Comparison of ENCODE assay signal across 28 cellular contexts in the genomic region with DNA sequence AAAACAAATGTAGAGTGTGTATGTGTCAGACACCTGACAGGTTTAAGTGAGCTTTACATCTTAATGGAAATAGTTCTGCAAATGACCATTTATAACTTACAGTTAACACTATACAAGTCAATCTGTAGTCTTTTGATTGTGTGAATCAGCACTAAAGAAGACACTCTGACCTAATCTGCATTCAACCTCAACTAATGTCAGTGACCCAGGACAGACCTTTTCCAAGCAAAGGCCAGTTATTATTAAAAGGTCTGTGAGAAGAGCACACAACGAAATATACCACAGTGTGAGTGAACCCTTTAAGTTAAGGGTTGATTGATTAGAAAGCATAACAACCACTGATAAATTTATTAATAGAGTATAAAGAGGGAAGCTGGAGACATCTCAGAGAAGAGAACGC.
"Had no signal": no experiment of that assay in that cellular context is flagged by ENCODE, and none has a peak within 500 bp of the region (broad histone marks: within the 10 kb centered on the region; RNA-seq: fewer than 3 reads in every experiment).

No MANE protein-coding gene starts in this region.

- H3K4me1 ChIP-seq: neural progenitor cell, parathyroid adenoma, psoas muscle, spleen, stomach, thyroid gland, tibial nerve, upper lobe of left lung, vagina had no signal

- H3K79me2 ChIP-seq: parathyroid adenoma had no signal

- H3K27ac ChIP-seq: neural progenitor cell, ovary, parathyroid adenoma, psoas muscle, skin epidermis, spleen, stomach, thoracic aorta, thyroid gland, tibial nerve, upper lobe of left lung, vagina had no signal

- H3K36me3 ChIP-seq: neural progenitor cell, ovary, spleen, stomach, thoracic aorta, thyroid gland, tibial nerve, upper lobe of left lung, vagina had no signal

- H2AFZ ChIP-seq: neural progenitor cell, parathyroid adenoma had no signal

- H3K4me2 ChIP-seq: neural progenitor cell, smooth muscle cell had no signal

- H3K4me3 ChIP-seq: neural progenitor cell, ovary, psoas muscle, skin epidermis, smooth muscle cell, spleen, stomach, thoracic aorta, thyroid gland, tibial nerve, upper lobe of left lung, vagina had no signal

- H3K9ac ChIP-seq: neural progenitor cell, parathyroid adenoma had no signal

- ATAC-seq: naive thymus-derived CD4-positive, alpha-beta T cell; natural killer cell; psoas muscle; right cardiac atrium; sciatic nerve; stimulated activated naive B cell treated with anti-CD40 and anti-IgM and Interleukin-4, amounts not matched to agents 10 μg/mL and 1 μg/mL and 100 μg/mL, for 72 hours had no signal

- H3K9me3 ChIP-seq: ovary, psoas muscle, spleen, stomach, thoracic aorta, thyroid gland, tibial nerve, upper lobe of left lung, vagina had no signal

- DNase-seq: naive thymus-derived CD4-positive, alpha-beta T cell; natural killer cell; occipital lobe; ovary; posterior cingulate gyrus; psoas muscle; right cardiac atrium; spleen; stimulated activated CD4-positive, alpha-beta T cell treated with anti-CD3 and anti-CD28 coated beads, Interleukin-12 subunit alpha, Interleukin-12 subunit beta, amount 100 ng/mL, for 4 hours; stimulated activated CD4-positive, alpha-beta T cell treated with anti-CD3 and anti-CD28 coated beads, Interleukin-1b, Interleukin-23, amount 100 ng/mL, for 48 hours; stimulated activated CD4-positive, alpha-beta T cell treated with anti-CD3 and anti-CD28 coated beads, Interleukin-4, amount 100 ng/mL, for 1 hour; stimulated activated CD4-positive, alpha-beta T cell treated with anti-CD3 and anti-CD28 coated beads, Interleukin-4, amount 100 ng/mL, for 4 hours; stimulated activated CD8-positive, alpha-beta memory T cell treated with anti-CD3 and anti-CD28 coated beads, Interleukin-4, amount 100 ng/mL, for 48 hours; stimulated activated naive B cell treated with anti-CD40 and anti-IgM and Interleukin-4, amounts not matched to agents 10 μg/mL and 1 μg/mL and 100 μg/mL, for 72 hours; stimulated activated naive CD4-positive, alpha-beta T cell treated with Interleukin-2 at 50 U/mL for 16 hours; stomach; thyroid gland; trophoblast cell; upper lobe of left lung had no signal

- H3K27me3 ChIP-seq: neural progenitor cell, ovary, spleen, stomach, thyroid gland, tibial nerve, upper lobe of left lung, vagina had no signal

- FAIRE-seq: urothelium cell line had no signal
